Comparison of ENCODE assay signal across 1 cellular context in the genomic region with DNA sequence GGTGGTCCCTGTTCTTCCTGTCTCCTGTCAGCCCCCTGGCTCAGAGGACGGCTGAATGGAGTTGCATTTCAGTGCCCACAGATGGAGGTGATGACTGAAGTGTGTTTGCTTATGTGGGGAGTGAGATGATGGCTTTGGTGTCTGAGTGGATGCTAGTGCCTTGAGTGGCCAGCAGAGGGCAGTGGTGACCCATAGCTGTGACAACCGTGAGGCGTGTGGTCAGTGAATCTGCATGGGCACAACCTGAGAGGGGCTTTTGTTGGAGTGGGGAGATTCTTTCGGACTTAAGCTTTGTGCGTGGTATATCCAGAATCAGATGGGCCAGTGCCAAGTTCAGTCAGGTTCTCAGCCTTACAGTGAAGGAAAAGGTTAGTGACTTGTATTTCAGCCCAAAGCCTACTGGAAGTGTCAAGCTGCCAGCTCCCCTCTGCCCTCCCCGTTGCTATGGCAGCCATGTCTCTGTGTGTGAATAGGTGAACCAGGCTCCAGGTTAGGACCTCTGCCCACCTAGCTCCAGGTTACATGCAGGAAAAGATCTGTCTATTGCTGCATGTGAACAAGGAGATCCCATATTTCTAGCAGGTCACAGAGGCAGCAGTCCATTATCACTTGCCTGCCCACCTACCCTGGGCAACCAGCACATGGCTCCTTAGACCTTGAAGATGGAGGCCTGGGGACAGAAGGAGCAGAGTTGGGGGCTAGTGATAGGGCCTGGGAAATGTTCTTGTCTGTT.
TF ChIP-seq lines count a peak whose summit lies in the region.

No MANE protein-coding gene starts in this region.

TF ChIP-seq in K562, 482 proteins besides CTCF, POLR2A, EP300 and RAD21 (continued from another document and continues in another):
- TF ChIP-seq, protein P1, sequence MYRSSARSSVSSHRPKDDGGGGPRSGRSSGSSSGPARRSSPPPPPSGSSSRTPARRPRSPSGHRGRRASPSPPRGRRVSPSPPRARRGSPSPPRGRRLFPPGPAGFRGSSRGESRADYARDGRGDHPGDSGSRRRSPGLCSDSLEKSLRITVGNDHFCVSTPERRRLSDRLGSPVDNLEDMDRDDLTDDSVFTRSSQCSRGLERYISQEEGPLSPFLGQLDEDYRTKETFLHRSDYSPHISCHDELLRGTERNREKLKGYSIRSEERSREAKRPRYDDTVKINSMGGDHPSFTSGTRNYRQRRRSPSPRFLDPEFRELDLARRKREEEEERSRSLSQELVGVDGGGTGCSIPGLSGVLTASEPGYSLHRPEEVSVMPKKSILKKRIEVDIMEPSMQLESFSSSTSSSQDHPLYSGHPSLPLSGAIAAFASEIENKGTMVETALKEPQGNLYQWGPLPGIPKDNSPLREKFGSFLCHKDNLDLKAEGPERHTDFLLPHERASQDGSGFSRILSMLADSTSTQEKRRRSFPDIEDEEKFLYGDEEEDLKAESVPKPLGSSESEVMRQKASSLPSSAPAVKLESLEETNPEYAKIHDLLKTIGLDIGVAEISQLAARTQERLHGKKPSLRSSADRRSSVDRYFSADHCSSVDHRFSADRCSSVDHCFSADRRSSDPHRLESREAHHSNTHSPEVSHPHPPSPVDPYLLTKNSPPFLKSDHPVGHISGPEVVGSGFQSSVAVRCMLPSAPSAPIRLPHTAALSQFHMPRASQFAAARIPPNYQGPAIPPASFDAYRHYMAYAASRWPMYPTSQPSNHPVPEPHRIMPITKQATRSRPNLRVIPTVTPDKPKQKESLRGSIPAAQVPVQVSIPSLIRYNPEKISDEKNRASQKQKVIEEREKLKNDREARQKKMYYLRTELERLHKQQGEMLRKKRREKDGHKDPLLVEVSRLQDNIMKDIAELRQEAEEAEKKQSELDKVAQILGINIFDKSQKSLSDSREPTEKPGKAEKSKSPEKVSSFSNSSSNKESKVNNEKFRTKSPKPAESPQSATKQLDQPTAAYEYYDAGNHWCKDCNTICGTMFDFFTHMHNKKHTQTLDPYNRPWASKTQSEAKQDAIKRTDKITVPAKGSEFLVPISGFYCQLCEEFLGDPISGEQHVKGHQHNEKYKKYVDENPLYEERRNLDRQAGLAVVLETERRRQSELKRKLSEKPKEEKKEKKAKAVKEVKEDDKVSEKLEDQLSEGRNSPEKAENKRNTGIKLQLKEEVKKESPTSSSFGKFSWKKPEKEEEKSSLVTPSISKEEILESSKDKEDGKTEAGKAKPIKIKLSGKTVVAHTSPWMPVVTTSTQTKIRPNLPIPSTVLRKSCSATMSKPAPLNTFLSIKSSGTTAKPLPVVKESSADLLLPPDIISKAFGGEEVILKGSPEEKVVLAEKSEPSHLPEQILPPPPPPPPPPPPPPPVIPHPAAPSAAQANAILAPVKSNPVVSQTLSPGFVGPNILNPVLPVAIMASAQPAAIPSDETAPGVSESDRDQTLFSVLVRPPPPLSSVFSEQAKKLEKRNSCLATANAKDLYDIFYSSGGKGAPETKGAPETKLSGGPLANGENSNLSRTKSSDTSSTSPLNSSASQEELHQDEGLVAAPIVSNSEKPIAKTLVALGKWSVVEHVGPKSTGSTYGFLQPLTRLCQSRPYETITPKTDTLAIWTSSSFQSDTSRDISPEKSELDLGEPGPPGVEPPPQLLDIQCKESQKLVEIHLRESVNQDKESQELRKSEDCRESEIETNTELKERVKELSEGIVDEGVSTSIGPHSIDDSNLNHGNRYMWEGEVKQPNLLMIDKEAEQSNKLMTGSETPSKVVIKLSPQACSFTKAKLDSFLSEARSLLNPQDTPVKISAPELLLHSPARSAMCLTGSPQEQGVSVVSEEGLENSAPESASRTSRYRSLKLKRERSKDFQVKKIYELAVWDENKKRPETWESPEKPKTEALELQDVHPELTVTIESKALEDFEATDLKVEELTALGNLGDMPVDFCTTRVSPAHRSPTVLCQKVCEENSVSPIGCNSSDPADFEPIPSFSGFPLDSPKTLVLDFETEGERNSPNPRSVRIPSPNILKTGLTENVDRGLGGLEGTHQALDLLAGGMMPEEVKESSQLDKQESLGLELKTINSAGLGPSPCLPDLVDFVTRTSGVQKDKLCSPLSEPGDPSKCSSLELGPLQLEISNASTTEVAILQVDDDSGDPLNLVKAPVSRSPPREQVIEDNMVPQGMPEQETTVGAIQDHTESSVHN (IDR thresholded peaks at IDR 0.05; ENCODE audit: borderline replicate concordance in 1 of 2, low read depth in 1 of 2) = no peak
- TF ChIP-seq, protein P2, sequence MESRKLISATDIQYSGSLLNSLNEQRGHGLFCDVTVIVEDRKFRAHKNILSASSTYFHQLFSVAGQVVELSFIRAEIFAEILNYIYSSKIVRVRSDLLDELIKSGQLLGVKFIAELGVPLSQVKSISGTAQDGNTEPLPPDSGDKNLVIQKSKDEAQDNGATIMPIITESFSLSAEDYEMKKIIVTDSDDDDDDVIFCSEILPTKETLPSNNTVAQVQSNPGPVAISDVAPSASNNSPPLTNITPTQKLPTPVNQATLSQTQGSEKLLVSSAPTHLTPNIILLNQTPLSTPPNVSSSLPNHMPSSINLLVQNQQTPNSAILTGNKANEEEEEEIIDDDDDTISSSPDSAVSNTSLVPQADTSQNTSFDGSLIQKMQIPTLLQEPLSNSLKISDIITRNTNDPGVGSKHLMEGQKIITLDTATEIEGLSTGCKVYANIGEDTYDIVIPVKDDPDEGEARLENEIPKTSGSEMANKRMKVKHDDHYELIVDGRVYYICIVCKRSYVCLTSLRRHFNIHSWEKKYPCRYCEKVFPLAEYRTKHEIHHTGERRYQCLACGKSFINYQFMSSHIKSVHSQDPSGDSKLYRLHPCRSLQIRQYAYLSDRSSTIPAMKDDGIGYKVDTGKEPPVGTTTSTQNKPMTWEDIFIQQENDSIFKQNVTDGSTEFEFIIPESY (CRISPR knock-in tag; IDR thresholded peaks at IDR 0.05) = peak; percentile 52
- TF ChIP-seq ZNF436 (CRISPR knock-in tag; IDR thresholded peaks at IDR 0.05) = no peak
- no peak for TF ChIP-seq ZBTB8A (IDR thresholded peaks at IDR 0.05; ENCODE audit: partially characterized antibody)
- TF ChIP-seq MTA2 (IDR thresholded peaks at IDR 0.05; ENCODE audit: low read depth) = no peak
- TF ChIP-seq, protein P3, sequence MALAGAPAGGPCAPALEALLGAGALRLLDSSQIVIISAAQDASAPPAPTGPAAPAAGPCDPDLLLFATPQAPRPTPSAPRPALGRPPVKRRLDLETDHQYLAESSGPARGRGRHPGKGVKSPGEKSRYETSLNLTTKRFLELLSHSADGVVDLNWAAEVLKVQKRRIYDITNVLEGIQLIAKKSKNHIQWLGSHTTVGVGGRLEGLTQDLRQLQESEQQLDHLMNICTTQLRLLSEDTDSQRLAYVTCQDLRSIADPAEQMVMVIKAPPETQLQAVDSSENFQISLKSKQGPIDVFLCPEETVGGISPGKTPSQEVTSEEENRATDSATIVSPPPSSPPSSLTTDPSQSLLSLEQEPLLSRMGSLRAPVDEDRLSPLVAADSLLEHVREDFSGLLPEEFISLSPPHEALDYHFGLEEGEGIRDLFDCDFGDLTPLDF (CRISPR knock-in tag; IDR thresholded peaks at IDR 0.05) = no peak
- TF ChIP-seq, protein P4, sequence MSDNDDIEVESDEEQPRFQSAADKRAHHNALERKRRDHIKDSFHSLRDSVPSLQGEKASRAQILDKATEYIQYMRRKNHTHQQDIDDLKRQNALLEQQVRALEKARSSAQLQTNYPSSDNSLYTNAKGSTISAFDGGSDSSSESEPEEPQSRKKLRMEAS (CRISPR knock-in tag; IDR thresholded peaks at IDR 0.05) = no peak
- no peak for TF ChIP-seq ZNF232 (CRISPR knock-in tag; IDR thresholded peaks at IDR 0.05)
- TF ChIP-seq, protein P5, sequence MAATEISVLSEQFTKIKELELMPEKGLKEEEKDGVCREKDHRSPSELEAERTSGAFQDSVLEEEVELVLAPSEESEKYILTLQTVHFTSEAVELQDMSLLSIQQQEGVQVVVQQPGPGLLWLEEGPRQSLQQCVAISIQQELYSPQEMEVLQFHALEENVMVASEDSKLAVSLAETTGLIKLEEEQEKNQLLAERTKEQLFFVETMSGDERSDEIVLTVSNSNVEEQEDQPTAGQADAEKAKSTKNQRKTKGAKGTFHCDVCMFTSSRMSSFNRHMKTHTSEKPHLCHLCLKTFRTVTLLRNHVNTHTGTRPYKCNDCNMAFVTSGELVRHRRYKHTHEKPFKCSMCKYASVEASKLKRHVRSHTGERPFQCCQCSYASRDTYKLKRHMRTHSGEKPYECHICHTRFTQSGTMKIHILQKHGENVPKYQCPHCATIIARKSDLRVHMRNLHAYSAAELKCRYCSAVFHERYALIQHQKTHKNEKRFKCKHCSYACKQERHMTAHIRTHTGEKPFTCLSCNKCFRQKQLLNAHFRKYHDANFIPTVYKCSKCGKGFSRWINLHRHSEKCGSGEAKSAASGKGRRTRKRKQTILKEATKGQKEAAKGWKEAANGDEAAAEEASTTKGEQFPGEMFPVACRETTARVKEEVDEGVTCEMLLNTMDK (IDR thresholded peaks at IDR 0.05; ENCODE audit: borderline replicate concordance, insufficient read depth, low read depth, low read length, poor library complexity, severe bottlenecking) = peak; percentile 66
- TF ChIP-seq, protein P6, sequence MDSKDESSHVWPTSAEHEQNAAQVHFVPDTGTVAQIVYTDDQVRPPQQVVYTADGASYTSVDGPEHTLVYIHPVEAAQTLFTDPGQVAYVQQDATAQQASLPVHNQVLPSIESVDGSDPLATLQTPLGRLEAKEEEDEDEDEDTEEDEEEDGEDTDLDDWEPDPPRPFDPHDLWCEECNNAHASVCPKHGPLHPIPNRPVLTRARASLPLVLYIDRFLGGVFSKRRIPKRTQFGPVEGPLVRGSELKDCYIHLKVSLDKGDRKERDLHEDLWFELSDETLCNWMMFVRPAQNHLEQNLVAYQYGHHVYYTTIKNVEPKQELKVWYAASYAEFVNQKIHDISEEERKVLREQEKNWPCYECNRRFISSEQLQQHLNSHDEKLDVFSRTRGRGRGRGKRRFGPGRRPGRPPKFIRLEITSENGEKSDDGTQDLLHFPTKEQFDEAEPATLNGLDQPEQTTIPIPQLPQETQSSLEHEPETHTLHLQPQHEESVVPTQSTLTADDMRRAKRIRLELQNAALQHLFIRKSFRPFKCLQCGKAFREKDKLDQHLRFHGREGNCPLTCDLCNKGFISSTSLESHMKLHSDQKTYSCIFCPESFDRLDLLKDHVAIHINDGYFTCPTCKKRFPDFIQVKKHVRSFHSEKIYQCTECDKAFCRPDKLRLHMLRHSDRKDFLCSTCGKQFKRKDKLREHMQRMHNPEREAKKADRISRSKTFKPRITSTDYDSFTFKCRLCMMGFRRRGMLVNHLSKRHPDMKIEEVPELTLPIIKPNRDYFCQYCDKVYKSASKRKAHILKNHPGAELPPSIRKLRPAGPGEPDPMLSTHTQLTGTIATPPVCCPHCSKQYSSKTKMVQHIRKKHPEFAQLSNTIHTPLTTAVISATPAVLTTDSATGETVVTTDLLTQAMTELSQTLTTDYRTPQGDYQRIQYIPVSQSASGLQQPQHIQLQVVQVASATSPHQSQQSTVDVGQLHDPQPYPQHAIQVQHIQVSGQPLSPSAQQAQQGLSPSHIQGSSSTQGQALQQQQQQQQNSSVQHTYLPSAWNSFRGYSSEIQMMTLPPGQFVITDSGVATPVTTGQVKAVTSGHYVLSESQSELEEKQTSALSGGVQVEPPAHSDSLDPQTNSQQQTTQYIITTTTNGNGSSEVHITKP (IDR thresholded peaks at IDR 0.05; ENCODE audit: partially characterized antibody) = no peak
- 0 out of 2 replicates have a peak, but pooled peaks have one; percentile 45 for TF ChIP-seq MYC (IDR thresholded peaks at IDR 0.05; ENCODE audit: low read depth, low read length)
- no peak for TF ChIP-seq MYC (CRISPR knock-in tag; IDR thresholded peaks at IDR 0.05; ENCODE audit: borderline replicate concordance, low read depth)
- TF ChIP-seq, protein P7, sequence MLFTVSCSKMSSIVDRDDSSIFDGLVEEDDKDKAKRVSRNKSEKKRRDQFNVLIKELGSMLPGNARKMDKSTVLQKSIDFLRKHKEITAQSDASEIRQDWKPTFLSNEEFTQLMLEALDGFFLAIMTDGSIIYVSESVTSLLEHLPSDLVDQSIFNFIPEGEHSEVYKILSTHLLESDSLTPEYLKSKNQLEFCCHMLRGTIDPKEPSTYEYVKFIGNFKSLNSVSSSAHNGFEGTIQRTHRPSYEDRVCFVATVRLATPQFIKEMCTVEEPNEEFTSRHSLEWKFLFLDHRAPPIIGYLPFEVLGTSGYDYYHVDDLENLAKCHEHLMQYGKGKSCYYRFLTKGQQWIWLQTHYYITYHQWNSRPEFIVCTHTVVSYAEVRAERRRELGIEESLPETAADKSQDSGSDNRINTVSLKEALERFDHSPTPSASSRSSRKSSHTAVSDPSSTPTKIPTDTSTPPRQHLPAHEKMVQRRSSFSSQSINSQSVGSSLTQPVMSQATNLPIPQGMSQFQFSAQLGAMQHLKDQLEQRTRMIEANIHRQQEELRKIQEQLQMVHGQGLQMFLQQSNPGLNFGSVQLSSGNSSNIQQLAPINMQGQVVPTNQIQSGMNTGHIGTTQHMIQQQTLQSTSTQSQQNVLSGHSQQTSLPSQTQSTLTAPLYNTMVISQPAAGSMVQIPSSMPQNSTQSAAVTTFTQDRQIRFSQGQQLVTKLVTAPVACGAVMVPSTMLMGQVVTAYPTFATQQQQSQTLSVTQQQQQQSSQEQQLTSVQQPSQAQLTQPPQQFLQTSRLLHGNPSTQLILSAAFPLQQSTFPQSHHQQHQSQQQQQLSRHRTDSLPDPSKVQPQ (CRISPR knock-in tag; IDR thresholded peaks at IDR 0.05; ENCODE audit: borderline replicate concordance) = no peak
- TF ChIP-seq, protein P8, sequence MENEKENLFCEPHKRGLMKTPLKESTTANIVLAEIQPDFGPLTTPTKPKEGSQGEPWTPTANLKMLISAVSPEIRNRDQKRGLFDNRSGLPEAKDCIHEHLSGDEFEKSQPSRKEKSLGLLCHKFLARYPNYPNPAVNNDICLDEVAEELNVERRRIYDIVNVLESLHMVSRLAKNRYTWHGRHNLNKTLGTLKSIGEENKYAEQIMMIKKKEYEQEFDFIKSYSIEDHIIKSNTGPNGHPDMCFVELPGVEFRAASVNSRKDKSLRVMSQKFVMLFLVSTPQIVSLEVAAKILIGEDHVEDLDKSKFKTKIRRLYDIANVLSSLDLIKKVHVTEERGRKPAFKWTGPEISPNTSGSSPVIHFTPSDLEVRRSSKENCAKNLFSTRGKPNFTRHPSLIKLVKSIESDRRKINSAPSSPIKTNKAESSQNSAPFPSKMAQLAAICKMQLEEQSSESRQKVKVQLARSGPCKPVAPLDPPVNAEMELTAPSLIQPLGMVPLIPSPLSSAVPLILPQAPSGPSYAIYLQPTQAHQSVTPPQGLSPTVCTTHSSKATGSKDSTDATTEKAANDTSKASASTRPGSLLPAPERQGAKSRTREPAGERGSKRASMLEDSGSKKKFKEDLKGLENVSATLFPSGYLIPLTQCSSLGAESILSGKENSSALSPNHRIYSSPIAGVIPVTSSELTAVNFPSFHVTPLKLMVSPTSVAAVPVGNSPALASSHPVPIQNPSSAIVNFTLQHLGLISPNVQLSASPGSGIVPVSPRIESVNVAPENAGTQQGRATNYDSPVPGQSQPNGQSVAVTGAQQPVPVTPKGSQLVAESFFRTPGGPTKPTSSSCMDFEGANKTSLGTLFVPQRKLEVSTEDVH (IDR thresholded peaks at IDR 0.05; ENCODE audit: low read depth, partially characterized antibody) = peak; percentile 58
- TF ChIP-seq, protein P9, sequence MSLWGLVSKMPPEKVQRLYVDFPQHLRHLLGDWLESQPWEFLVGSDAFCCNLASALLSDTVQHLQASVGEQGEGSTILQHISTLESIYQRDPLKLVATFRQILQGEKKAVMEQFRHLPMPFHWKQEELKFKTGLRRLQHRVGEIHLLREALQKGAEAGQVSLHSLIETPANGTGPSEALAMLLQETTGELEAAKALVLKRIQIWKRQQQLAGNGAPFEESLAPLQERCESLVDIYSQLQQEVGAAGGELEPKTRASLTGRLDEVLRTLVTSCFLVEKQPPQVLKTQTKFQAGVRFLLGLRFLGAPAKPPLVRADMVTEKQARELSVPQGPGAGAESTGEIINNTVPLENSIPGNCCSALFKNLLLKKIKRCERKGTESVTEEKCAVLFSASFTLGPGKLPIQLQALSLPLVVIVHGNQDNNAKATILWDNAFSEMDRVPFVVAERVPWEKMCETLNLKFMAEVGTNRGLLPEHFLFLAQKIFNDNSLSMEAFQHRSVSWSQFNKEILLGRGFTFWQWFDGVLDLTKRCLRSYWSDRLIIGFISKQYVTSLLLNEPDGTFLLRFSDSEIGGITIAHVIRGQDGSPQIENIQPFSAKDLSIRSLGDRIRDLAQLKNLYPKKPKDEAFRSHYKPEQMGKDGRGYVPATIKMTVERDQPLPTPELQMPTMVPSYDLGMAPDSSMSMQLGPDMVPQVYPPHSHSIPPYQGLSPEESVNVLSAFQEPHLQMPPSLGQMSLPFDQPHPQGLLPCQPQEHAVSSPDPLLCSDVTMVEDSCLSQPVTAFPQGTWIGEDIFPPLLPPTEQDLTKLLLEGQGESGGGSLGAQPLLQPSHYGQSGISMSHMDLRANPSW (CRISPR knock-in tag; IDR thresholded peaks at IDR 0.05) = no peak
